8 cellular contexts compared by ENCODE assay signal in the genomic region with DNA sequence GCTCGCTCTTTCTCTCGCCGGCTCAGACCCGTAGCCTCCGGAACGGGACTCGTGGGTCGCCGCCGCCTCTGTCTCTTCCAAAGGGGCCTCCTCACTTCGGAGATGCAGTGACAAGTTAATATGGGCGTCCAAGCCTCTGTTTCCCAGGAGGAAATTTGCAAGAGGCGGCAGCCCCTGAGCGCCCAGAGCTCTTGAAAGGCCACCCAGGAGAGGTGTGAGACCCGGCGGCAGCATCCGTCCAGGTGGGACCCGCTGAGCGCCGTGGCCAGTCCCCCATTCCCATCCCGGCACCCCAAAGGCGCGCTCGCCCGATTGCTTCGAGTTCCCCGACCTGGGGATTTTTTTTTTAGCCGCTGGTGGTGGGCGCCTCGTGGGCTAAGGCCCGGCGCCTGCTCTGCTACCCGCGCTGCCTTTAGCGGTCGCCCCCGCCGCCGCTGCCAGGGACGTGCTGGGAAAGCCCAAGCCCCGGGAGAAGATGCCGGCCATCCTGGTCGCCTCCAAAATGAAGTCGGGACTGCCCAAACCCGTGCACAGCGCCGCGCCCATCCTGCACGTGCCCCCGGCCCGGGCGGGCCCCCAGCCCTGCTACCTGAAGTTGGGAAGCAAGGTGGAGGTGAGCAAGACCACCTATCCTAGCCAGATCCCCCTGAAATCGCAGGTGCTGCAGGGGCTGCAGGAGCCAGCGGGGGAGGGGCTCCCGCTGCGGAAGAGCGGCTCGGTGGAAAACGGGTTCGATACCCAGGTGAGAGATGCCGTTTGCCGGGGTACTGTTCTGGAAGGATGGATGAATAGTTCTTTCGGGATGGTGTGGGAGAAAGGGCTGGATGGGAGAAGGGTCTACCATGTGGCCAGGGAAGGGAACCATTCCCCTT. TPM values are rescaled to one million over a fixed set of nuclear protein-coding genes. Genes with fewer than 3 reads are reported as not detected.
DNase-seq lines count a peak whose midpoint lies in the region; ATAC-seq and TF ChIP-seq lines count a peak whose summit lies in the region.

No MANE protein-coding gene starts in this region.

- H2BK5ac ChIP-seq in mesenchymal stem cell (ENCODE audit: low read depth, low read length, poor library complexity, severe bottlenecking), result no peak overlapping the region

- CTCF ChIA-PET in MCF 10A (lab: Yijun Ruan, JAX), result interaction anchor here (0.6 to 2.4 kb wide), 11 partner anchors 10 to 454 kb away, joined by 3 to 11 read pairs (median 3); no protein-coding TSS in a partner anchor

- no peaks in the 10 kb centered on the region for H3K27me3 ChIP-seq in mesenchymal stem cell (ENCODE audit: control insufficient read depth in 1 of 2, insufficient read depth in 1 of 2, low read length in 2 of 2)

- no peaks in the 10 kb centered on the region for H3K27me3 Mint-ChIP-seq in MCF 10A (ENCODE audit: insufficient read depth, unreplicated experiment)

- peaks cover 35% of the 10 kb centered on the region for H3K4me1 Mint-ChIP-seq in MCF 10A (ENCODE audit: insufficient read depth, unreplicated experiment)

- intact Hi-C loops in MCF 10A (cut with micrococcal nuclease), result loop anchor here (1.0 to 10.0 kb wide), 4 partner anchors 29 to 119 kb away; no protein-coding TSS in a partner anchor

- H2AFZ ChIP-seq in mesenchymal stem cell (ENCODE audit: low read depth, low read length), result peak overlapping the region; percentile 67

- peak overlapping the region in 1 of 2 experiments; percentile 23 for H2BK12ac ChIP-seq in mesenchymal stem cell (ENCODE audit: low read length in 2 of 2)

- H3K4me2 ChIP-seq in mesenchymal stem cell (ENCODE audit: low read length, poor library complexity, severe bottlenecking), result peak overlapping the region; percentile 99

- no peaks in the 10 kb centered on the region for H3K9me3 Mint-ChIP-seq in MCF 10A (ENCODE audit: unreplicated experiment)

- H3K27ac ChIP-seq in mesenchymal stem cell (ENCODE audit: low read length, poor library complexity, severe bottlenecking) (no peak overlapping the region), urinary bladder (ENCODE audit: low read depth) (no peak overlapping the region)

- peaks cover 10% of the 10 kb centered on the region for H3K79me1 ChIP-seq in mesenchymal stem cell (replicated peaks; ENCODE audit: low read length, poor library complexity, severe bottlenecking)

- H3K36me3 Mint-ChIP-seq in MCF 10A (ENCODE audit: insufficient read depth, unreplicated experiment), result no peaks in the 10 kb centered on the region

- H3K23ac ChIP-seq in mesenchymal stem cell (ENCODE audit: low read length in 2 of 2), result peak overlapping the region in 1 of 2 experiments; percentile 100

- no peak overlapping the region for H2BK15ac ChIP-seq in mesenchymal stem cell (ENCODE audit: low read depth, poor library complexity, severe bottlenecking)

- TSS peak; percentile 35 for BruUV-seq in MCF 10A (replicated peaks; lab: Mats Ljungman, UMichigan)

- no peak overlapping the region for H4K91ac ChIP-seq in mesenchymal stem cell (ENCODE audit: low read length)

- ATAC-seq in GM18511 (IDR thresholded peaks at IDR 0.05; ENCODE audit: unreplicated experiment) (peak; percentile 6), HG03432 (IDR thresholded peaks at IDR 0.05; ENCODE audit: unreplicated experiment) (no peak)

- H3K27ac Mint-ChIP-seq in MCF 10A (ENCODE audit: low read depth, unreplicated experiment), result peak overlapping the region; percentile 67

- H3K36me3 ChIP-seq in mesenchymal stem cell (ENCODE audit: control insufficient read depth in 1 of 2, insufficient read depth in 2 of 2, low read depth in 1 of 2, low read length in 2 of 2), result peaks cover 0 to 6% of the 10 kb centered on the region in 2 experiments
- H3K36me3 ChIP-seq in urinary bladder (ENCODE audit: insufficient read depth), result no peaks in the 10 kb centered on the region

- H3K18ac ChIP-seq in mesenchymal stem cell (ENCODE audit: low read depth in 1 of 2, low read length in 2 of 2), result peak overlapping the region in 1 of 2 experiments; percentile 87

- H3K9me3 ChIP-seq in mesenchymal stem cell (ENCODE audit: control insufficient read depth, low read length), result no peaks in the 10 kb centered on the region

- TF ChIP-seq CTCF in MCF 10A (IDR thresholded peaks at IDR 0.05; ENCODE audit: unreplicated experiment), result no peak

- H2BK120ac ChIP-seq in mesenchymal stem cell (ENCODE audit: low read depth, low read length), result no peak overlapping the region

- no peak overlapping the region for H3K14ac ChIP-seq in mesenchymal stem cell (ENCODE audit: low read length in 2 of 2)

- peak; percentile 22 for DNase-seq in HT1080 (ENCODE audit: low read depth)
- DNase-seq in MCF 10A (ENCODE audit: unreplicated experiment), result no peak
- peak; percentile 13 for DNase-seq in mesenchymal stem cell
- DNase-seq in ureter (ENCODE audit: low spot score), result no peak
- no peak for DNase-seq in activated CD8-positive, alpha-beta memory T cell treated with anti-CD3 and anti-CD28 coated beads, Interleukin-2, amount 50 U/mL, for 48 hours

- under 1% methylated on average over 62 of the region's 63 CpGs for WGBS in mesenchymal stem cell
- under 1% methylated on average over 63 of the region's 63 CpGs for WGBS in urinary bladder

- no peak overlapping the region for H2AK5ac ChIP-seq in mesenchymal stem cell (ENCODE audit: low read length, severe bottlenecking)

- no peak overlapping the region for H3K4ac ChIP-seq in mesenchymal stem cell (ENCODE audit: low read depth in 1 of 2, low read length in 2 of 2)

- H3K4me3 Mint-ChIP-seq in MCF 10A (ENCODE audit: unreplicated experiment), result peak overlapping the region; percentile 85

- POLR2A ChIA-PET in MCF 10A (lab: Yijun Ruan, JAX), result interaction anchor here (0.7 to 3.2 kb wide), 15 partner anchors 8 to 1182 kb away, joined by 3 to 22 read pairs (median 4); no protein-coding TSS in a partner anchor

- H3K4me1 ChIP-seq in mesenchymal stem cell (ENCODE audit: control insufficient read depth, insufficient read depth, low read depth, low read length) (peaks cover 29% of the 10 kb centered on the region), urinary bladder (ENCODE audit: insufficient read depth) (no peaks in the 10 kb centered on the region)

- H4K8ac ChIP-seq in mesenchymal stem cell (ENCODE audit: low read length), result peak overlapping the region; percentile 78

- H3K4me3 ChIP-seq in mesenchymal stem cell (ENCODE audit: insufficient read depth in 1 of 2, low read depth in 1 of 2, low read length in 2 of 2) (peak overlapping the region; percentile 71 to 93), urinary bladder (ENCODE audit: low read depth, low read length) (peak overlapping the region; percentile 53)

- peak overlapping the region; percentile 96 for H3K9ac ChIP-seq in mesenchymal stem cell (ENCODE audit: low read length)

RNA-seq across cellular contexts. Expression of gene NAV2, which starts 0.8 kb away (rescaled TPM):
- 1.9 and 2.2 TPM in 2 replicates for total RNA-seq in HT1080 (2014; rRNA removed; shearing (Covaris generic))
- polyA plus RNA-seq in HT1080 (2015; cell fraction: cytosol; rRNA removed), result 3.9 and 5.8 TPM in 2 replicates
- polyA plus RNA-seq in HT1080 (2015; cell fraction: nucleus; rRNA removed), result 15.8 and 19.4 TPM in 2 replicates
- total RNA-seq in MCF 10A (2022) (116 and 139 TPM in 2 replicates), urinary bladder (10.6 TPM), ureter (47.3 TPM)
- 3.2 TPM for polyA plus RNA-seq in mesenchymal stem cell (2013, experiment 1 of 2)
- 3.0 TPM for polyA plus RNA-seq in mesenchymal stem cell (2013, experiment 2 of 2)
- polyA plus RNA-seq in urinary bladder, result 7.8 TPM

Comparison
In these comparisons a context has a peak if more than half of its experiments do, and no peak if none do; other contexts are left out.
1. DNase-seq: peak in HT1080 (single experiment) and mesenchymal stem cell (single experiment); none in MCF 10A (single experiment), ureter (single experiment) and activated CD8-positive, alpha-beta memory T cell treated with anti-CD3 and anti-CD28 coated beads, Interleukin-2, amount 50 U/mL, for 48 hours (single experiment).